ENCODE assay signal across 9 cellular contexts in the genomic region with DNA sequence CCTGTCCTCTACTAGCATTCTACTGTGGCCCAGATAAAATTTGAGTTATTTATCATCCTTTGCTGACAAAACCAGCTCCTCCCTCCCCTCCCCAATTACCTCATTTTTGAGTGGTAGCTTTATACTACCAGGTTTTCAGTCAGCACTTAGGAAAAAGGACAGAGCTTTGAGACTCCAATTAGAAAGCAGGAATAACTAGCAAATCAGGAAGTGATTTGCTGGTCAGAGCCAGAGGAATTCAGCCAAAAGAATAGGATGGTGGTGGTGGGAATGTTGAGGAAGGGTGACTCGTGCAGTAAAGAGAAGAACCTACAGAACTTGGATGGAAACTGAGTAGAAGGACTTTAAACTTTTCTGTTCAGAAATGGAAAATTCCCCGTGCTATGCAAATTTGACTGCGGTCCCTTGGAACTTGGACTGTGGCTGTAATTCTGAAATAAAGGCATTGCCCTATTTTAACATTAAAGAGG. TPM values are rescaled to one million over a fixed set of nuclear protein-coding genes. Genes with fewer than 3 reads are reported as not detected.
A peak's percentile ranks its signal among the peaks of the same experiment; 100 is the strongest.
DNase-seq lines count a peak whose midpoint lies in the region; ATAC-seq, FAIRE-seq and TF ChIP-seq lines count a peak whose summit lies in the region.
"Had no signal": no experiment of that assay in that cellular context is flagged by ENCODE, and none has a peak within 500 bp of the region (broad histone marks: within the 10 kb centered on the region; RNA-seq: fewer than 3 reads in every experiment).

No MANE protein-coding gene starts in this region.

- peak; percentile 43 for DNase-seq in A172 (ENCODE audit: low spot score)
- peak; percentile 62 for DNase-seq in astrocyte of the hippocampus (ENCODE audit: low read depth, low spot score)
- no peak for DNase-seq in left lobe of liver (ENCODE audit: low spot score)
- no peak for DNase-seq in NCI-H2107 treated with DMSO at 0.1 percent for 48 hours (lab: John Stamatoyannopoulos, UW; ENCODE audit: unreplicated experiment)
- no peak for DNase-seq in GM12891 (ENCODE audit: insufficient read length, low spot score)
- no peak for DNase-seq in HAP-1 (ENCODE audit: low spot score in 2 of 2)
- DNase-seq: stimulated activated CD4-positive, alpha-beta T cell treated with anti-CD3 and anti-CD28 coated beads, Interleukin-4, amount 100 ng/mL, for 1 hour had no signal

- CTCF ChIA-PET in HEK293 (lab: Yijun Ruan, JAX): interaction anchor here (0.6 to 0.9 kb wide), 3 partner anchors 12 to 506 kb away, joined by 3 to 7 read pairs (median 5); no protein-coding TSS in a partner anchor

- no peak overlapping the region for H3K4me3 ChIP-seq in HEK293 (ENCODE audit: low read depth, low read length)
- no peak overlapping the region for H3K4me3 ChIP-seq in HAP-1

- ATAC-seq in left lobe of liver: peak; percentile 1
- ATAC-seq in GM21526 (IDR thresholded peaks at IDR 0.05; ENCODE audit: low FRiP score, unreplicated experiment): no peak

- TF ChIP-seq CTCF in HEK293 (tag by site-specific recombination; IDR thresholded peaks at IDR 0.05): no peak

- in situ Hi-C loops in HAP-1 (cut with MboI; ENCODE audit: low sequenced_read_pairs): no loop called here

- H3K27ac ChIP-seq in HEK293 (ENCODE audit: extremely low read depth, low read depth, low read length): no peak overlapping the region

- H3K36me3 ChIP-seq in HEK293 (ENCODE audit: control insufficient read depth in 2 of 2, insufficient read depth in 1 of 2, low read length in 2 of 2) (no peaks in the 10 kb centered on the region), HAP-1 (replicated peaks) (no peaks in the 10 kb centered on the region)

- TF ChIP-seq POLR2A in GM12891 (IDR thresholded peaks at IDR 0.05; ENCODE audit: low read depth, low read length): no peak

- peaks cover 20% of the 10 kb centered on the region for H3K4me1 ChIP-seq in HEK293 (ENCODE audit: control insufficient read depth, insufficient read depth, low read length)
- H3K4me1 ChIP-seq in HAP-1: peaks cover 19% of the 10 kb centered on the region

- POLR2A ChIA-PET in HEK293 (lab: Yijun Ruan, JAX): interaction anchor here (0.7 to 1.3 kb wide), 2 partner anchors 9 to 15 kb away, joined by 3 to 4 read pairs; no protein-coding TSS in a partner anchor

- FAIRE-seq in GM12891 (lab: Jason Lieb, UNC): no peak

- H3K9me3 ChIP-seq in HEK293 (ENCODE audit: control insufficient read depth, insufficient read depth, low read depth, low read length) (no peaks in the 10 kb centered on the region), HAP-1 (no peaks in the 10 kb centered on the region)

- no peaks in the 10 kb centered on the region for H3K27me3 ChIP-seq in HAP-1 (ENCODE audit: low read depth)

TF ChIP-seq in HEK293, 187 proteins besides CTCF, POLR2A, EP300 and RAD21 (continues in another document):
- TF ChIP-seq PATZ1 (tag by site-specific recombination; IDR thresholded peaks at IDR 0.05) (no peak), ZNF404 (tag by site-specific recombination; IDR thresholded peaks at IDR 0.05) (no peak), ZNF701 (tag by site-specific recombination; IDR thresholded peaks at IDR 0.05) (no peak), ZNF660 (tag by site-specific recombination; IDR thresholded peaks at IDR 0.05) (no peak), ZBTB6 (tag by site-specific recombination; IDR thresholded peaks at IDR 0.05) (no peak)

TF ChIP-seq in GM12891, 5 proteins besides CTCF, POLR2A, EP300 and RAD21:
- TF ChIP-seq POLR2AphosphoS5 (IDR thresholded peaks at IDR 0.05; ENCODE audit: low read depth, low read length): no peak
- TF ChIP-seq PAX5 (IDR thresholded peaks at IDR 0.05; ENCODE audit: insufficient read depth, low read length, severe bottlenecking): no peak
- TF ChIP-seq TAF1 (IDR thresholded peaks at IDR 0.05; ENCODE audit: low read depth, low read length): no peak
- no peak for TF ChIP-seq SPI1 (IDR thresholded peaks at IDR 0.05; ENCODE audit: low read depth, low read length)
- TF ChIP-seq POU2F2 (IDR thresholded peaks at IDR 0.05; ENCODE audit: low read depth, low read length): no peak

RNA-seq across cellular contexts. Expression of gene MYL12B, which starts 3.7 kb away (rescaled TPM):
- total RNA-seq in A172 (2014; rRNA removed; shearing (Covaris generic)): 633 and 743 TPM in 2 replicates
- 90.4 TPM for total RNA-seq in left lobe of liver
- polyA plus RNA-seq in GM12891 (2012; ENCODE audit: low read depth, missing spikeins): 246 TPM

RNA-seq across cellular contexts. Expression of gene MYL12A, which starts 18.0 kb away (rescaled TPM):
- total RNA-seq in A172 (2014; rRNA removed; shearing (Covaris generic)): 1,577 and 1,578 TPM in 2 replicates
- 85.5 TPM for total RNA-seq in left lobe of liver
- 362 TPM for polyA plus RNA-seq in GM12891 (2012; ENCODE audit: low read depth, missing spikeins)

RNA-seq across cellular contexts. Expression of gene MYOM1, which starts 45.8 kb away (rescaled TPM):
- not detected in 2 replicates for total RNA-seq in A172 (2014; rRNA removed; shearing (Covaris generic))
- total RNA-seq in left lobe of liver: 4.9 TPM
- polyA plus RNA-seq in GM12891 (2012; ENCODE audit: low read depth, missing spikeins): 0.86 TPM

Comparison
In these comparisons a context has a peak if more than half of its experiments do, and no peak if none do; other contexts are left out.
1. DNase-seq: peak in A172 (single experiment) and astrocyte of the hippocampus (single experiment); none in left lobe of liver (single experiment), NCI-H2107 treated with DMSO at 0.1 percent for 48 hours (single experiment), GM12891 (single experiment) and HAP-1 (0 of 2).
2. RNA of gene MYL12A, which starts 18.0 kb away (total RNA-seq): 1,577 to 1,578 TPM in A172; 85.5 TPM in left lobe of liver (single experiment); every median in the first group is over 10 times any median in the second.